Comparison of ENCODE assay signal across 14 cellular contexts in genomic region chr12:105507311-105508035, GRCh38.
"Had no signal": no experiment of that assay in that cellular context is flagged by ENCODE, and none has a peak within 500 bp of the region (broad histone marks: within the 10 kb centered on the region; RNA-seq: fewer than 3 reads in every experiment).

No MANE protein-coding gene starts in this region.

- H3K4me1 ChIP-seq: stomach, vagina had no signal

- H3K79me2 ChIP-seq: hepatocyte had no signal

- H3K36me3 ChIP-seq: stomach, vagina had no signal

- H3K27ac ChIP-seq: hepatocyte, stomach, vagina had no signal

- H3K4me2 ChIP-seq: hepatocyte had no signal

- H2AFZ ChIP-seq: hepatocyte had no signal

- H3K27me3 ChIP-seq: hepatocyte, vagina had no signal

- DNase-seq: activated CD4-positive, alpha-beta T cell treated with anti-CD3 and anti-CD28 coated beads for 48 hours; activated CD8-positive, alpha-beta T cell treated with anti-CD3 and anti-CD28 coated beads, Interleukin-2, amount 10 ng/mL, durations not matched to agents 7 days and 5 days; activated naive CD4-positive, alpha-beta T cell treated with anti-CD3 and anti-CD28 coated beads for 36 hours; effector CD4-positive, alpha-beta T cell; left cardiac atrium; naive thymus-derived CD4-positive, alpha-beta T cell; stimulated activated CD4-positive, alpha-beta T cell treated with anti-CD3 and anti-CD28 coated beads, Interleukin-15, amount 100 ng/mL, for 24 hours; stimulated activated CD4-positive, alpha-beta T cell treated with anti-CD3 and anti-CD28 coated beads, Interleukin-4, amount 100 ng/mL, for 24 hours; stomach; T-helper 9 cell had no signal

- H3K9me3 ChIP-seq: stomach, vagina had no signal

- ATAC-seq: activated CD8-positive, alpha-beta T cell treated with anti-CD3 and anti-CD28 coated beads, Interleukin-2, amount 10 ng/mL, durations not matched to agents 7 days and 5 days; activated T-helper 17 cell treated with anti-CD3 and anti-CD28 coated beads, Interleukin-2, amount 50 U/mL, for 72 hours; left cardiac atrium; naive thymus-derived CD4-positive, alpha-beta T cell had no signal

- H3K4me3 ChIP-seq: hepatocyte, lung, stomach, vagina had no signal
